ENCODE assay signal across 18 cellular contexts in the genomic region with DNA sequence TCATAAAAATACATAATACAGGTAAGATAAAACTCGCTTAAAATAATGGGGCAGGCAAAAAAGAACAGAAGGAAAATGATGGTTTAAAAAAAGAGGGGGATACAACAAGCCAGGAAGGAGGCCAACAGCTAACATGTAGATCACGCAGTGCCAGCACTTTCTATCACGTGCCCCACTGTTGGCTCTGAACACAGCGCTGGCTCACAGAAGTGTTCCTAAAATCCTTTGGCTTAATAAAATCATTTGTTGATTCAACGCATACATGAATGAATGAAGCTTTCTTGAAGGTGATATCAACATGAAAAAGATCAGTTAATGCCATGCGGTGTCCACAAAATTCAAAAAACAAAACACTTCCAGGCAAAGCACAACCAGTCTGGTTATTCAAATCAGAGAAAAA. TPM values are rescaled to one million over a fixed set of nuclear protein-coding genes. Genes with fewer than 3 reads are reported as not detected.
DNase-seq lines count a peak whose midpoint lies in the region; TF ChIP-seq lines count a peak whose summit lies in the region.
"Had no signal": no experiment of that assay in that cellular context is flagged by ENCODE, and none has a peak within 500 bp of the region (broad histone marks: within the 10 kb centered on the region; RNA-seq: fewer than 3 reads in every experiment).

No MANE protein-coding gene starts in this region.

- H3K4me1 Mint-ChIP-seq in CD8-positive, alpha-beta memory T cell = peaks cover 56 to 85% (median 69%) of the 10 kb centered on the region in 3 donors

- no peak for TF ChIP-seq EP300 in ovary (IDR thresholded peaks at IDR 0.05)

- peaks cover 41% of the 10 kb centered on the region for H3K4me1 ChIP-seq in CD8-positive, alpha-beta memory T cell (ENCODE audit: insufficient read depth, low read length)
- no peaks in the 10 kb centered on the region for H3K4me1 ChIP-seq in ovary (ENCODE audit: insufficient read depth)
- H3K4me1 ChIP-seq: tibial nerve had no signal

- peaks cover 0 to 20% (median 0%) of the 10 kb centered on the region in 3 donors for H3K36me3 Mint-ChIP-seq in CD8-positive, alpha-beta memory T cell
- H3K36me3 Mint-ChIP-seq: CD4-positive, CD25-positive, alpha-beta regulatory T cell had no signal

- no peak for DNase-seq in CD8-positive, alpha-beta memory T cell
- no peak for DNase-seq in RWPE1 (ENCODE audit: low spot score)
- DNase-seq in globus pallidus (ENCODE audit: low spot score) = peak; percentile 67
- peak in 3 of 5 donors; percentile 57 to 65 (median 58) for DNase-seq in ovary
- DNase-seq in T-helper 9 cell = no peak
- DNase-seq in NCI-H1105 treated with DMSO at 0.1 percent for 48 hours (lab: John Stamatoyannopoulos, UW) = no peak
- DNase-seq in NAMALWA (ENCODE audit: low spot score) = no peak
- DNase-seq in activated gamma-delta T cell treated with Interleukin-2 at 50 U/mL for 16 hours = no peak
- DNase-seq: activated CD8-positive, alpha-beta T cell treated with anti-CD3 and anti-CD28 coated beads for 36 hours; activated naive CD4-positive, alpha-beta T cell treated with Interleukin-2 at 50 U/mL for 16 hours; amniotic stem cell; CD4-positive, CD25-positive, alpha-beta regulatory T cell; cerebellar nuclear complex; DMS153; effector CD4-positive, alpha-beta T cell; NCI-H2081; NCI-H510A had no signal

- intact Hi-C loops in ovary (cut with DNase I) = no loop called here

- H3K9me3 ChIP-seq in CD8-positive, alpha-beta memory T cell (ENCODE audit: low read length) = no peaks in the 10 kb centered on the region
- no peaks in the 10 kb centered on the region for H3K9me3 ChIP-seq in ovary
- H3K9me3 ChIP-seq: tibial nerve had no signal

- CTCF ChIA-PET in CD8-positive, alpha-beta memory T cell (lab: Charles Lee) = interaction anchor here (1.5 to 1.7 kb wide), 2 partner anchors 8 to 55 kb away, joined by 3 to 6 read pairs; a partner anchor contains a TSS
- CTCF ChIA-PET in RWPE1 (lab: Yijun Ruan, JAX) = no interaction called here

- no peaks in the 10 kb centered on the region for H3K9me3 Mint-ChIP-seq in CD8-positive, alpha-beta memory T cell
- H3K9me3 Mint-ChIP-seq: activated CD8-positive, alpha-beta T cell treated with anti-CD3 and anti-CD28 coated beads for 36 hours; CD4-positive, CD25-positive, alpha-beta regulatory T cell had no signal

- H3K36me3 ChIP-seq in CD8-positive, alpha-beta memory T cell (ENCODE audit: insufficient read depth, low read length) = no peaks in the 10 kb centered on the region
- H3K36me3 ChIP-seq in ovary = no peaks in the 10 kb centered on the region
- H3K36me3 ChIP-seq: tibial nerve had no signal

- TF ChIP-seq CTCF in RWPE1 (conservative IDR thresholded peaks at IDR 0.05; ENCODE audit: low read depth) (no peak), ovary (IDR thresholded peaks at IDR 0.05) (no peak)

- no peak for TF ChIP-seq POLR2A in ovary (IDR thresholded peaks at IDR 0.05)

- peak overlapping the region in 5 of 8 donors; percentile 2 to 90 (median 61) for H3K27ac Mint-ChIP-seq in CD8-positive, alpha-beta memory T cell
- H3K27ac Mint-ChIP-seq: activated CD8-positive, alpha-beta T cell treated with anti-CD3 and anti-CD28 coated beads for 36 hours had no signal

- no peak overlapping the region for H3K27ac ChIP-seq in CD8-positive, alpha-beta memory T cell (ENCODE audit: low read depth, low read length)
- H3K27ac ChIP-seq in RWPE1 (peak overlapping the region; percentile 54), ovary (no peak overlapping the region)
- H3K27ac ChIP-seq: tibial nerve had no signal

- POLR2A ChIA-PET in CD8-positive, alpha-beta memory T cell (lab: Charles Lee) = no interaction called here
- POLR2A ChIA-PET in RWPE1 (lab: Yijun Ruan, JAX; ENCODE audit: low non-redundant PET) = no interaction called here

- WGBS in ovary, 3 donors = 32 to 46% (median 40%) methylated on average over 6 of the region's 6 CpGs

- peak overlapping the region in 1 of 7 donors; percentile 27 for H3K4me3 Mint-ChIP-seq in CD8-positive, alpha-beta memory T cell
- H3K4me3 Mint-ChIP-seq: activated CD8-positive, alpha-beta T cell treated with anti-CD3 and anti-CD28 coated beads for 36 hours; CD4-positive, CD25-positive, alpha-beta regulatory T cell had no signal

- H3K27me3 Mint-ChIP-seq in CD8-positive, alpha-beta memory T cell = no peaks in the 10 kb centered on the region
- H3K27me3 Mint-ChIP-seq: activated CD8-positive, alpha-beta T cell treated with anti-CD3 and anti-CD28 coated beads for 36 hours had no signal

- no peaks in the 10 kb centered on the region for H3K27me3 ChIP-seq in CD8-positive, alpha-beta memory T cell (ENCODE audit: insufficient read depth, low read length, poor library complexity, severe bottlenecking)
- no peaks in the 10 kb centered on the region for H3K27me3 ChIP-seq in ovary
- H3K27me3 ChIP-seq: tibial nerve had no signal

- no peak overlapping the region for H3K4me3 ChIP-seq in CD8-positive, alpha-beta memory T cell (ENCODE audit: low read length)
- no peak overlapping the region for H3K4me3 ChIP-seq in ovary
- H3K4me3 ChIP-seq: tibial nerve had no signal

RNA-seq across cellular contexts. Expression of a gene that starts 8.5 kb away (rescaled TPM):
- 10 to 100 TPM; 46.6 to 47.3 TPM for total RNA-seq in CD8-positive, alpha-beta memory T cell
- polyA plus RNA-seq in CD8-positive, alpha-beta memory T cell = 66.6 TPM
- total RNA-seq in ovary = 10 to 100 TPM; 13.3 to 22.3 (median 16.5) TPM
- polyA plus RNA-seq in ovary = 10 to 100 TPM; 21.6 to 27.0 TPM

RNA-seq across cellular contexts. Expression of a gene that starts 53.6 kb away (rescaled TPM):
- total RNA-seq in CD8-positive, alpha-beta memory T cell = 10 to 100 TPM; 39.9 to 42.0 TPM
- polyA plus RNA-seq in CD8-positive, alpha-beta memory T cell = 18.0 TPM
- total RNA-seq in ovary = 10 to 100 TPM; 15.7 to 43.2 (median 37.6) TPM
- polyA plus RNA-seq in ovary = 10 to 100 TPM; 17.7 to 38.9 TPM

Comparison
In these comparisons a context has a peak if more than half of its experiments do, and no peak if none do; other contexts are left out.
1. DNase-seq: peak in globus pallidus (single experiment) and ovary (3 of 5); none in CD8-positive, alpha-beta memory T cell (0 of 5), RWPE1 (single experiment), T-helper 9 cell (single experiment), NCI-H1105 treated with DMSO at 0.1 percent for 48 hours (single experiment), NAMALWA (single experiment) and activated gamma-delta T cell treated with Interleukin-2 at 50 U/mL for 16 hours (single experiment).